ENCODE assay signal across 18 cellular contexts in genomic region chr2:180706694-180707093, GRCh38.
DNase-seq lines count a peak whose midpoint lies in the region; TF ChIP-seq lines count a peak whose summit lies in the region.
"Had no signal": no experiment of that assay in that cellular context is flagged by ENCODE, and none has a peak within 500 bp of the region (broad histone marks: within the 10 kb centered on the region; RNA-seq: fewer than 3 reads in every experiment).

No MANE protein-coding gene starts in this region.

- no peaks in the 10 kb centered on the region for H4K20me1 ChIP-seq in mammary epithelial cell (ENCODE audit: insufficient read depth, low read length)
- H4K20me1 ChIP-seq: BLaER1 had no signal

- BruUV-seq in MCF 10A (replicated peaks; lab: Mats Ljungman, UMichigan) (no TSS peak), mammary epithelial cell (replicated peaks; lab: Mats Ljungman, UMichigan) (no TSS peak)

- no peaks in the 10 kb centered on the region for H3K79me2 ChIP-seq in mammary epithelial cell (ENCODE audit: insufficient read depth, low read length)

- POLR2A ChIA-PET in MCF 10A (lab: Yijun Ruan, JAX): interaction anchor here (2.5 to 3.3 kb wide), 4 partner anchors 15 to 274 kb away, joined by 13 to 18 read pairs (median 14); partner anchors contain the start of gene UBE2E3

- CTCF ChIA-PET in MCF 10A (lab: Yijun Ruan, JAX) (interaction anchor here (0.6 to 1.6 kb wide), 6 partner anchors 22 to 1945 kb away, joined by 3 to 4 read pairs (median 3); no protein-coding TSS in a partner anchor), mammary epithelial cell (lab: Charles Lee; ENCODE audit: low non-redundant PET) (no interaction called here)

- no peaks in the 10 kb centered on the region for H3K27me3 Mint-ChIP-seq in MCF 10A (ENCODE audit: insufficient read depth, unreplicated experiment)
- H3K27me3 Mint-ChIP-seq: CD4-positive, alpha-beta memory T cell had no signal

- peaks cover 12% of the 10 kb centered on the region for H3K36me3 Mint-ChIP-seq in MCF 10A (ENCODE audit: insufficient read depth, unreplicated experiment)
- H3K36me3 Mint-ChIP-seq: CD4-positive, alpha-beta memory T cell had no signal

- intact Hi-C loops in MCF 10A (cut with micrococcal nuclease) (loop anchor here (5.0 to 10.0 kb wide), 2 partner anchors 182 to 276 kb away; partner anchors contain the start of gene UBE2E3), mammary epithelial cell (cut with micrococcal nuclease) (loop anchor here (5.0 kb wide), 1 partner anchor 104 kb away; no protein-coding TSS in a partner anchor)

- no peak overlapping the region for H3K4me3 Mint-ChIP-seq in MCF 10A (ENCODE audit: unreplicated experiment)
- H3K4me3 Mint-ChIP-seq: CD4-positive, alpha-beta memory T cell had no signal

- no peak overlapping the region for H3K4me2 ChIP-seq in mammary epithelial cell (ENCODE audit: insufficient read depth, low read depth, low read length)
- H3K4me2 ChIP-seq: BLaER1 had no signal

- H2AFZ ChIP-seq in mammary epithelial cell (ENCODE audit: low read depth, low read length): no peak overlapping the region

- H3K27me3 ChIP-seq in mammary epithelial cell (ENCODE audit: insufficient read depth, low read length): no peaks in the 10 kb centered on the region
- H3K27me3 ChIP-seq: BLaER1 had no signal

- H3K4me3 ChIP-seq in mammary epithelial cell (replicated peaks in 1 of 3; ENCODE audit: insufficient read depth in 1 of 3, low read depth in 2 of 3, low read length in 3 of 3): no peak overlapping the region
- no peak overlapping the region for H3K4me3 ChIP-seq in choroid plexus epithelial cell (ENCODE audit: low read depth, low read length)
- H3K4me3 ChIP-seq: BLaER1 had no signal

- peak overlapping the region; percentile 39 for H3K27ac Mint-ChIP-seq in MCF 10A (ENCODE audit: low read depth, unreplicated experiment)
- H3K27ac Mint-ChIP-seq: CD4-positive, alpha-beta memory T cell had no signal

- DNase-seq in MCF 10A (ENCODE audit: unreplicated experiment) (no peak), mammary epithelial cell (no peak), NCI-H69 (lab: John Stamatoyannopoulos, UW) (peak; percentile 52), choroid plexus epithelial cell (ENCODE audit: low read depth) (peak; percentile 23), medulla oblongata (ENCODE audit: extremely low spot score) (no peak), cerebellum (ENCODE audit: low spot score) (no peak), nucleus accumbens (lab: John Stamatoyannopoulos, UW) (no peak), mesenteric fat pad (ENCODE audit: low spot score) (no peak)
- DNase-seq: CD4-positive, alpha-beta memory T cell; DND-41; H7; Kasumi-1; NCI-H1105; NCI-H2081 treated with DMSO at 0.1 percent for 48 hours; NCI-H2227 treated with DMSO at 0.1 percent for 48 hours; NCI-H510A treated with DMSO at 0.1 percent for 48 hours; SW 1271 had no signal

- H3K4me1 ChIP-seq in mammary epithelial cell (ENCODE audit: insufficient read depth, low read length): peaks cover 27% of the 10 kb centered on the region
- H3K4me1 ChIP-seq: BLaER1 had no signal

- no peak overlapping the region for H3K27ac ChIP-seq in mammary epithelial cell (ENCODE audit: insufficient read depth, low read depth, low read length)
- H3K27ac ChIP-seq: BLaER1 had no signal

- H3K4me1 Mint-ChIP-seq in MCF 10A (ENCODE audit: insufficient read depth, unreplicated experiment): peaks cover 24% of the 10 kb centered on the region
- H3K4me1 Mint-ChIP-seq: CD4-positive, alpha-beta memory T cell had no signal

- dilution Hi-C loops in mammary epithelial cell (cut with HindIII; ENCODE audit: low sequenced_read_pairs): no loop called here

- TF ChIP-seq CTCF in MCF 10A (IDR thresholded peaks at IDR 0.05; ENCODE audit: unreplicated experiment): no peak
- TF ChIP-seq CTCF in mammary epithelial cell (conservative IDR thresholded peaks at IDR 0.05 in 1 of 2, IDR thresholded peaks at IDR 0.05 in 1 of 2; ENCODE audit: extremely low read depth in 1 of 2, insufficient read depth in 1 of 2, low read depth in 1 of 2, low read length in 2 of 2): no peak
- TF ChIP-seq CTCF in choroid plexus epithelial cell (conservative IDR thresholded peaks at IDR 0.05; ENCODE audit: low read depth, low read length): no peak

- no peak overlapping the region for H3K9ac ChIP-seq in mammary epithelial cell (ENCODE audit: insufficient read depth, low read length)
- H3K9ac ChIP-seq: BLaER1 had no signal

- no peaks in the 10 kb centered on the region for H3K9me3 ChIP-seq in mammary epithelial cell (replicated peaks; ENCODE audit: insufficient read depth, low read length)
- H3K9me3 ChIP-seq: BLaER1 had no signal

- H3K36me3 ChIP-seq in mammary epithelial cell (ENCODE audit: insufficient read depth, low read length): no peaks in the 10 kb centered on the region
- H3K36me3 ChIP-seq: BLaER1 had no signal

- in situ Hi-C loops in mammary epithelial cell (cut with MboI; ENCODE audit: low sequenced_read_pairs in 2 of 2): no loop called here

- H3K9me3 Mint-ChIP-seq in MCF 10A (ENCODE audit: unreplicated experiment): no peaks in the 10 kb centered on the region
- H3K9me3 Mint-ChIP-seq: CD4-positive, alpha-beta memory T cell had no signal

Comparison
In these comparisons a context has a peak if more than half of its experiments do, and no peak if none do; other contexts are left out.
1. DNase-seq: peak in NCI-H69 (single experiment) and choroid plexus epithelial cell (single experiment); none in MCF 10A (single experiment), mammary epithelial cell (single experiment), medulla oblongata (single experiment), cerebellum (single experiment), nucleus accumbens (0 of 56) and mesenteric fat pad (single experiment).